8 cellular contexts compared by ENCODE assay signal in the genomic region with DNA sequence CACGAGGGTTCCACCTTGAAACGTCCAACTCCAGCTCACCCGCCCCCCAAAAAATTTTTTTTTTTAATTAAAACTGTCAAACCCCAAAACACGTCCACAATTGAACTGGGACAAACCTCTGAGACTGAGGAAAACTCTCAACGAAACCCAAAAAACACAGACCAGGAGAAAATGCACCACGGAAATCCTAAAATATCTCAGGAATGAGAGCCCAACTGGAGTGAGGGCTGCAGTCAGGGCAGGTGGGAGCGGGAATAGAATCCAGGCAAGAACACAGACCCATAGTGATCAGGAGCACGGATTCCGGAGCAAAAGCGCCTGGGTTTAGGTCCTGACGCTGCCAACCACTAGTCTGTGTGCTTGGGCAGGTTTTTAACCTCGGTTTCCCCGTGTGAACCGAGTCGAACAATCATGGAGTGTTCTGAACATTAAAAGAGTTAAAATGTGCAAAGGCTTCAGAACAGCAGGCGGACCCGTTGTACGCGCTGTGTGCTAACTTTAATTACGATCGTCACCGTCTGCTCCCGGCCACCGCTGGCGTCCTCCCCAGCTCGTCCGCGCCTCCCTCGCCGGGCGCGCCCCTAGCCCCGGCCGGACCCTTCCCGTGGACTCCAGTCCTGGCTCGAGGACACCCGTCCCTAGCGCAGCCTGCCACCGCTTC. TPM values are rescaled to one million over a fixed set of nuclear protein-coding genes. Genes with fewer than 3 reads are reported as not detected.
DNase-seq lines count a peak whose midpoint lies in the region; ATAC-seq and TF ChIP-seq lines count a peak whose summit lies in the region.

No MANE protein-coding gene starts in this region.

- H3K9ac ChIP-seq in NT2/D1 (ENCODE audit: insufficient read length, low read depth): peak overlapping the region; percentile 80

- H3K4me3 Mint-ChIP-seq in dendritic cell treated with granulocyte-macrophage colony-stimulating factor and Interleukin-4, amounts not matched to agents 40 ng/mL and 50 ng/mL, for 4 days: peak overlapping the region; percentile 76

- DNase-seq in NCI-H1092 (lab: John Stamatoyannopoulos, UW) (peak; percentile 5), NCI-H1092 treated with DMSO at 0.1 percent for 48 hours (lab: John Stamatoyannopoulos, UW) (no peak), NT2/D1 (ENCODE audit: low read depth, low spot score) (no peak), lung (ENCODE audit: low spot score) (peak; percentile 34), upper lobe of left lung (peak in 1 of 2 donors; percentile 38)

- H3K27me3 ChIP-seq in NT2/D1 (ENCODE audit: insufficient read depth, insufficient read length): peaks cover 19% of the 10 kb centered on the region
- no peaks in the 10 kb centered on the region for H3K27me3 ChIP-seq in lung (ENCODE audit: control insufficient read depth, insufficient read depth)
- no peaks in the 10 kb centered on the region for H3K27me3 ChIP-seq in upper lobe of left lung

- H3K36me3 Mint-ChIP-seq in dendritic cell treated with granulocyte-macrophage colony-stimulating factor and Interleukin-4, amounts not matched to agents 40 ng/mL and 50 ng/mL, for 4 days (ENCODE audit: low read depth): no peaks in the 10 kb centered on the region

- H3K36me3 ChIP-seq in NT2/D1 (ENCODE audit: insufficient read depth, insufficient read length, low read length) (no peaks in the 10 kb centered on the region), lung (ENCODE audit: control insufficient read depth in 2 of 2, insufficient read depth in 2 of 2, low read length in 2 of 2) (no peaks in the 10 kb centered on the region), upper lobe of left lung (no peaks in the 10 kb centered on the region)

- H3K9me3 ChIP-seq in NT2/D1 (ENCODE audit: insufficient read depth, low read length): no peaks in the 10 kb centered on the region
- peaks cover 0 to 2% of the 10 kb centered on the region in 2 donors for H3K9me3 ChIP-seq in lung (ENCODE audit: control insufficient read depth in 2 of 2, insufficient read depth in 1 of 2, low read length in 1 of 2)
- no peaks in the 10 kb centered on the region for H3K9me3 ChIP-seq in upper lobe of left lung

- peak overlapping the region; percentile 73 for H3K4me3 ChIP-seq in NT2/D1 (ENCODE audit: insufficient read length, low read depth)
- peak overlapping the region; percentile 94 for H3K4me3 ChIP-seq in lung
- peak overlapping the region; percentile 68 to 96 (median 82) for H3K4me3 ChIP-seq in upper lobe of left lung

- peaks cover 76% of the 10 kb centered on the region for H3K27me3 Mint-ChIP-seq in dendritic cell treated with granulocyte-macrophage colony-stimulating factor and Interleukin-4, amounts not matched to agents 40 ng/mL and 50 ng/mL, for 4 days

- H3K27ac ChIP-seq in lung (ENCODE audit: low read depth in 1 of 2, low read length in 1 of 2): peak overlapping the region; percentile 97 to 99
- peak overlapping the region; percentile 85 to 96 (median 96) for H3K27ac ChIP-seq in upper lobe of left lung

- TF ChIP-seq EP300 in upper lobe of left lung (IDR thresholded peaks at IDR 0.05): no peak

- intact Hi-C loops in dendritic cell treated with granulocyte-macrophage colony-stimulating factor and Interleukin-4, amounts not matched to agents 40 ng/mL and 50 ng/mL, for 4 days (cut with micrococcal nuclease): no loop called here

- ATAC-seq in HG02571 (IDR thresholded peaks at IDR 0.05; ENCODE audit: unreplicated experiment) (peak; percentile 25), lung (ENCODE audit: insufficient read depth, low FRiP score) (peak; percentile 49), upper lobe of left lung (ENCODE audit: low FRiP score in 2 of 2) (peak; percentile 66 to 85), GM18873 (IDR thresholded peaks at IDR 0.05; ENCODE audit: low FRiP score, unreplicated experiment) (no peak)

- WGBS in lung, 2 donors: 2% methylated on average over 30 to 39 of the region's 39 CpGs
- 0 to 4% methylated on average over 17 to 39 of the region's 39 CpGs for WGBS in upper lobe of left lung, 2 donors

- TF ChIP-seq CTCF in lung (IDR thresholded peaks at IDR 0.05; ENCODE audit: control extremely low read depth, extremely low read depth): no peak
- TF ChIP-seq CTCF in upper lobe of left lung (IDR thresholded peaks at IDR 0.05): peak in 2 of 6 experiments; percentile 11 to 37

- H3K9me3 Mint-ChIP-seq in dendritic cell treated with granulocyte-macrophage colony-stimulating factor and Interleukin-4, amounts not matched to agents 40 ng/mL and 50 ng/mL, for 4 days: no peaks in the 10 kb centered on the region

- TF ChIP-seq POLR2A in upper lobe of left lung (IDR thresholded peaks at IDR 0.05): no peak

- peaks cover 20% of the 10 kb centered on the region for H3K4me1 Mint-ChIP-seq in dendritic cell treated with granulocyte-macrophage colony-stimulating factor and Interleukin-4, amounts not matched to agents 40 ng/mL and 50 ng/mL, for 4 days (ENCODE audit: low read depth)

- no peak overlapping the region for H3K27ac Mint-ChIP-seq in dendritic cell treated with granulocyte-macrophage colony-stimulating factor and Interleukin-4, amounts not matched to agents 40 ng/mL and 50 ng/mL, for 4 days

- no peaks in the 10 kb centered on the region for H3K4me1 ChIP-seq in NT2/D1 (ENCODE audit: insufficient read depth, insufficient read length)
- H3K4me1 ChIP-seq in lung (ENCODE audit: control insufficient read depth in 2 of 2, insufficient read depth in 2 of 2, low read length in 2 of 2): peaks cover 1 to 5% of the 10 kb centered on the region in 2 donors
- H3K4me1 ChIP-seq in upper lobe of left lung: peaks cover 2 to 16% (median 4%) of the 10 kb centered on the region in 4 donors

RNA-seq across cellular contexts. Expression of a gene that starts 0.6 kb away (rescaled TPM):
- total RNA-seq in lung (100 to 1,000 TPM in 1 of 2 donors, 10 to 100 TPM in 1; 43.5 to 144 TPM), upper lobe of left lung (10 to 100 TPM; 43.8 to 87.5 (median 49.0) TPM)
- polyA plus RNA-seq in lung: 10 to 100 TPM; 13.3 to 17.4 TPM

Comparison
In these comparisons a context has a peak if more than half of its experiments do, and no peak if none do; other contexts are left out.
1. DNase-seq: peak in NCI-H1092 (single experiment) and lung (single experiment); none in NCI-H1092 treated with DMSO at 0.1 percent for 48 hours (single experiment) and NT2/D1 (single experiment).
2. Peak in every context shown above with its lines, with median percentiles within 50 percentile points of each other: H3K4me3 ChIP-seq.